In the genomic region with DNA sequence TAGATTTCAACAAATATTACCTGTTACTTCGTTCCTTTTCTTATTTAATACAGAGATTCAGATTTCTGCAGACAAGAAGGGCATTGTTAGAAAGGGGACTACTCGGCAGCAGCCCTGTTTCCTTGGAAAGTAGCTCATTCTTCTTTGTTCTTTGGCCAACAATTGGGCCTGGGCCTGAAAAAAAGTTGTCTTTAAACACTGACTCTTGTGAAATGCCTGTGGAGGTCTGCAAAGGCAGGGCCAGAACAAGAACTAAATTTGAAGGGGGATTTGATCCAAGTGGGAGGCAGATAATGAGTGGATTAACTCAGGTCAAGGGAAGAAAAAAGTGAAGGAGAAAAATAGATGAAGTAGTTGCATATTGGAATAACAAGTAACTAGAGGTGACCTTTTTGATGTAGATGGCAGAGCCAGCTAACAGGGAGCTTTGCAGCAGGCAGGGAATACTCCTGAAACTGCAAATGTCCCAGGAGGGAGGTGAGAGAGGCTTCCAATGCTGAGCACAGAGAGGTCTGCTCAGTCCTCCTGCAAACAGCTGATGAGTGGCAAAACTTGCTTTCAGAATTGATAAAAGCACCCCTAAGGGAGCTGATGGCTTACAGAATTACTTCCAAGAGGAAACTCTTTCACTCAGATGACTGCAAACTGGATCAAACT, we compare ENCODE assay signal across 19 cellular contexts.
A peak's percentile ranks its signal among the peaks of the same experiment; 100 is the strongest.
DNase-seq lines count a peak whose midpoint lies in the region; ATAC-seq, FAIRE-seq and TF ChIP-seq lines count a peak whose summit lies in the region.
"Had no signal": no experiment of that assay in that cellular context is flagged by ENCODE, and none has a peak within 500 bp of the region (broad histone marks: within the 10 kb centered on the region; RNA-seq: fewer than 3 reads in every experiment).

No MANE protein-coding gene starts in this region.

- H3K27ac ChIP-seq in HUES6 (ENCODE audit: low read depth, low read length) (peak overlapping the region; percentile 74), H1 (ENCODE audit: low read depth, low read length) (no peak overlapping the region; the same call in 1 of the 2 replicates)
- H3K27ac ChIP-seq: PC-9, SJCRH30 had no signal

- no peak overlapping the region for H2BK15ac ChIP-seq in H1 (ENCODE audit: low read length)

- no peak overlapping the region for H3K4ac ChIP-seq in H1 (replicated peaks; ENCODE audit: insufficient read length, low read depth, low read length)

- TF ChIP-seq POLR2A in H1 (IDR thresholded peaks at IDR 0.05; ENCODE audit: control extremely low read depth in 1 of 2, low read depth in 2 of 2, low read length in 2 of 2), result no peak

- no peak overlapping the region for H3K23ac ChIP-seq in H1 (ENCODE audit: insufficient read length)

- no peak overlapping the region for H2BK120ac ChIP-seq in H1 (replicated peaks; ENCODE audit: low read depth, low read length)

- no peak overlapping the region for H3K18ac ChIP-seq in H1 (ENCODE audit: extremely low read depth, low read length)

- H3K9me3 ChIP-seq in HUES6 (ENCODE audit: control insufficient read depth, insufficient read depth, low read depth, low read length), result peaks cover 3% of the 10 kb centered on the region; the same call in 1 of the 2 replicates
- no peaks in the 10 kb centered on the region; a peak in 1 of 4 replicates for H3K9me3 ChIP-seq in H1 (ENCODE audit: insufficient read depth in 2 of 2, low read depth in 1 of 2, low read length in 1 of 2)
- no peaks in the 10 kb centered on the region for H3K9me3 ChIP-seq in T-helper 17 cell (ENCODE audit: control insufficient read depth, low read length, poor library complexity, severe bottlenecking)
- H3K9me3 ChIP-seq: HAP-1, SJCRH30 had no signal

- 16% methylated on average over 2 of the region's 2 CpGs; no CpG with 5 or more reads in 1 of the 2 experiments for WGBS in H1 (ENCODE audit: extremely low coverage in 1 of 2, insufficient coverage in 1 of 2, insufficient read length in 1 of 2, insufficient replicate concordance in 2 of 2, low coverage in 1 of 2, low lambda C conversion rate in 2 of 2, missing lambda C conversion rate in 1 of 2), 2 experiments

- H3K56ac ChIP-seq in H1 (replicated peaks; ENCODE audit: insufficient read length, low read depth, low read length), result no peak overlapping the region

- TF ChIP-seq RAD21 in H1 (IDR thresholded peaks at IDR 0.05 in 1 of 2, conservative IDR thresholded peaks at IDR 0.05 in 1 of 2; ENCODE audit: low read depth in 2 of 2, low read length in 2 of 2), result no peak

- H3K9ac ChIP-seq in HUES6 (ENCODE audit: low read length), result no peak overlapping the region
- no peak overlapping the region; a peak in 1 of 7 replicates for H3K9ac ChIP-seq in H1 (replicated peaks in 1 of 4; ENCODE audit: extremely low read depth in 1 of 4, low read depth in 3 of 4, low read length in 3 of 4)

- TF ChIP-seq CTCF in H1 (IDR thresholded peaks at IDR 0.05; ENCODE audit: control extremely low read depth in 1 of 3, insufficient read depth in 1 of 3, low read depth in 1 of 3, low read length in 3 of 3), result no peak

- peak overlapping the region; percentile 45; the same call in 1 of the 2 replicates for H2AFZ ChIP-seq in H1 (ENCODE audit: low read length)
- H2AFZ ChIP-seq: PC-9 had no signal

- H2BK12ac ChIP-seq in H1 (ENCODE audit: low read depth, low read length), result no peak overlapping the region

- H3K79me2 ChIP-seq in H1 (ENCODE audit: control insufficient read depth in 1 of 2, insufficient read depth in 2 of 2, low read length in 2 of 2), result no peaks in the 10 kb centered on the region

- no peaks in the 10 kb centered on the region for H3K27me3 Mint-ChIP-seq in T-helper 17 cell
- H3K27me3 Mint-ChIP-seq: CD8-positive, alpha-beta memory T cell had no signal

- no peak overlapping the region for H3K27ac Mint-ChIP-seq in T-helper 17 cell
- H3K27ac Mint-ChIP-seq: CD8-positive, alpha-beta memory T cell had no signal

- H4K20me1 ChIP-seq in H1 (replicated peaks in 1 of 2; ENCODE audit: control insufficient read depth in 1 of 2, insufficient read depth in 2 of 2, low read length in 2 of 2), result no peaks in the 10 kb centered on the region

- peak overlapping the region; percentile 25 to 36 for H3K4me2 ChIP-seq in H1 (ENCODE audit: insufficient read depth in 1 of 2, low read depth in 2 of 2, low read length in 2 of 2)
- H3K4me2 ChIP-seq: PC-9 had no signal

- FAIRE-seq in H1 (lab: Jason Lieb, UNC), result peak; percentile 84
- FAIRE-seq: D721Med, K562 had no signal

- H4K91ac ChIP-seq in H1 (replicated peaks; ENCODE audit: insufficient read length, low read length), result no peak overlapping the region

- ATAC-seq in HG03432 (IDR thresholded peaks at IDR 0.05; ENCODE audit: unreplicated experiment) (no peak), GM19395 (IDR thresholded peaks at IDR 0.05; ENCODE audit: unreplicated experiment) (no peak), T-helper 17 cell (no peak), HG03457 (IDR thresholded peaks at IDR 0.05; ENCODE audit: unreplicated experiment) (no peak)
- ATAC-seq: K562 had no signal

- DNase-seq in H1 (ENCODE audit: low read depth in 1 of 2, low spot score in 2 of 2) (peak; percentile 19 to 45), medulla oblongata (ENCODE audit: extremely low spot score) (peak; percentile 16), T-helper 17 cell (no peak)
- DNase-seq: ACHN; CD8-positive, alpha-beta memory T cell; DMS79 treated with DMSO at 0.1 percent for 48 hours; NCI-H1105 treated with DMSO at 0.1 percent for 48 hours; NCI-H1694; NCI-H2227 treated with DMSO at 0.1 percent for 48 hours; NCI-H524; PC-9; SJCRH30 had no signal

- H3K14ac ChIP-seq in H1 (ENCODE audit: insufficient read length), result no peak overlapping the region

- 0 out of 2 replicates have a peak overlapping the region, but pooled peaks have one; percentile 36 for H2BK5ac ChIP-seq in H1 (ENCODE audit: low read depth, low read length)

- H3K36me3 ChIP-seq in HUES6 (ENCODE audit: control insufficient read depth, insufficient read depth, low read length) (peaks cover 4% of the 10 kb centered on the region; the same call in 1 of the 2 replicates), H1 (ENCODE audit: control insufficient read depth in 2 of 4, insufficient read depth in 4 of 4, low read length in 3 of 4) (no peaks in the 10 kb centered on the region)
- H3K36me3 ChIP-seq: HAP-1, SJCRH30 had no signal

- H3K4me3 ChIP-seq in HUES6 (ENCODE audit: low read depth, low read length), result 0 out of 2 replicates have a peak overlapping the region, but pooled peaks have one; percentile 27
- H3K4me3 ChIP-seq in H1 (ENCODE audit: extremely low read depth in 1 of 4, insufficient read depth in 2 of 4, low read depth in 3 of 4, low read length in 4 of 4), result peak overlapping the region in 1 of 4 experiments; percentile 1; a peak in 1 of 8 replicates
- H3K4me3 ChIP-seq: HAP-1, K562, PC-9, SJCRH30 had no signal

- peaks cover 22% of the 10 kb centered on the region for H3K4me1 ChIP-seq in HUES6 (ENCODE audit: control insufficient read depth, insufficient read depth, low read length)
- peaks cover 2 to 9% (median 8%) of the 10 kb centered on the region in 4 experiments; a peak in 5 of 7 replicates for H3K4me1 ChIP-seq in H1 (replicated peaks in 1 of 4; ENCODE audit: control insufficient read depth in 3 of 4, insufficient read depth in 4 of 4, low read length in 3 of 4)
- H3K4me1 ChIP-seq: HAP-1, SJCRH30 had no signal

- POLR2A ChIA-PET in H1 (lab: Charles Lee; ENCODE audit: partially characterized antibody), result no interaction called here

- no peak for TF ChIP-seq EP300 in H1 (IDR thresholded peaks at IDR 0.05; ENCODE audit: borderline replicate concordance in 1 of 2, low read depth in 2 of 2, low read length in 2 of 2)

- H3K79me1 ChIP-seq in H1 (ENCODE audit: low read depth, low read length), result no peaks in the 10 kb centered on the region

- H2BK20ac ChIP-seq in H1 (ENCODE audit: low read length), result no peak overlapping the region

- H3K27me3 ChIP-seq in HUES6 (ENCODE audit: control insufficient read depth, insufficient read depth, low read length), result no peaks in the 10 kb centered on the region
- no peaks in the 10 kb centered on the region for H3K27me3 ChIP-seq in H1 (replicated peaks in 1 of 4; ENCODE audit: control insufficient read depth in 3 of 4, extremely low read depth in 1 of 4, insufficient read depth in 3 of 4, low read length in 3 of 4)
- H3K27me3 ChIP-seq: SJCRH30 had no signal

- H3K4me3 Mint-ChIP-seq in T-helper 17 cell, result no peak overlapping the region
- H3K4me3 Mint-ChIP-seq: CD8-positive, alpha-beta memory T cell had no signal

- no peaks in the 10 kb centered on the region for H3K36me3 Mint-ChIP-seq in T-helper 17 cell (ENCODE audit: low read depth)
- H3K36me3 Mint-ChIP-seq: CD8-positive, alpha-beta memory T cell had no signal

- CTCF ChIA-PET in H1 (lab: Charles Lee; ENCODE audit: partially characterized antibody), result interaction anchor here (1.0 to 3.1 kb wide), 4 partner anchors 10 to 132 kb away, joined by 3 to 9 read pairs (median 4); no protein-coding TSS in a partner anchor

- H2AK5ac ChIP-seq in H1 (ENCODE audit: low read depth, low read length), result no peak overlapping the region

- no peak overlapping the region for H4K5ac ChIP-seq in H1 (ENCODE audit: insufficient read length, low read depth, low read length)

- H3K23me2 ChIP-seq in H1 (ENCODE audit: low read depth, low read length), result no peaks in the 10 kb centered on the region

- no peaks in the 10 kb centered on the region for H3K4me1 Mint-ChIP-seq in T-helper 17 cell
- H3K4me1 Mint-ChIP-seq: CD8-positive, alpha-beta memory T cell had no signal

- H4K8ac ChIP-seq in H1 (ENCODE audit: extremely low read depth, insufficient read depth, low read length), result no peak overlapping the region

TF ChIP-seq in H1, 55 proteins besides CTCF, POLR2A, EP300 and RAD21 (continues in another document):
- no peak for TF ChIP-seq PHF8 (conservative IDR thresholded peaks at IDR 0.05; ENCODE audit: low read depth, low read length)

Comparison
In these comparisons a context has a peak if more than half of its experiments do, and no peak if none do; other contexts are left out.
1. DNase-seq: peak in H1 (2 of 2) and medulla oblongata (single experiment); none in T-helper 17 cell (0 of 3).